ENCODE assay signal across 27 cellular contexts in genomic region chr7:46264646-46265045, GRCh38.
"Had no signal": no experiment of that assay in that cellular context is flagged by ENCODE, and none has a peak within 500 bp of the region (broad histone marks: within the 10 kb centered on the region; RNA-seq: fewer than 3 reads in every experiment).

No MANE protein-coding gene starts in this region.

- H3K4me1 ChIP-seq: colonic mucosa, esophagus squamous epithelium, gastrocnemius medialis, heart right ventricle, left lung, lower lobe of right lung had no signal

- H3K4me1 Mint-ChIP-seq: endodermal cell had no signal

- H3K36me3 ChIP-seq: colonic mucosa, esophagus squamous epithelium, gastrocnemius medialis, heart right ventricle, left lung, lower lobe of right lung had no signal

- H3K4me3 ChIP-seq: colonic mucosa, esophagus squamous epithelium, gastrocnemius medialis, heart right ventricle, left lung, lower lobe of right lung, mucosa of descending colon had no signal

- H3K27me3 Mint-ChIP-seq: dendritic cell treated with granulocyte-macrophage colony-stimulating factor and Interleukin-4, amounts not matched to agents 40 ng/mL and 50 ng/mL, for 4 days; effector memory CD8-positive, alpha-beta T cell had no signal

- DNase-seq: colonic mucosa; cortex of kidney; effector CD8-positive, alpha-beta T cell; effector memory CD8-positive, alpha-beta T cell; endodermal cell; erythroblast; esophagus squamous epithelium; foreskin fibroblast; foreskin melanocyte; gastrocnemius medialis; glutamatergic neuron; head of caudate nucleus; heart right ventricle; hippocampal formation; left cardiac atrium; left lung; left ventricle myocardium superior; lower lobe of right lung; mesenchymal stem cell; mucosa of descending colon had no signal

- H3K9me3 ChIP-seq: colonic mucosa, gastrocnemius medialis had no signal

- FAIRE-seq: endometrium, islet of Langerhans, keratinocyte had no signal

- H3K4me3 Mint-ChIP-seq: dendritic cell treated with granulocyte-macrophage colony-stimulating factor and Interleukin-4, amounts not matched to agents 40 ng/mL and 50 ng/mL, for 4 days; effector memory CD8-positive, alpha-beta T cell; endodermal cell; mesothelial cell of epicardium had no signal

- H3K27ac Mint-ChIP-seq: dendritic cell treated with granulocyte-macrophage colony-stimulating factor and Interleukin-4, amounts not matched to agents 40 ng/mL and 50 ng/mL, for 4 days; effector memory CD8-positive, alpha-beta T cell; endodermal cell; mesothelial cell of epicardium had no signal

- ATAC-seq: effector memory CD8-positive, alpha-beta T cell; esophagus mucosa; gastrocnemius medialis; heart right ventricle; left cardiac atrium; left lung; left ventricle myocardium superior; lower lobe of right lung; mucosa of descending colon had no signal

- H3K27me3 ChIP-seq: colonic mucosa, esophagus squamous epithelium, gastrocnemius medialis, heart right ventricle, left lung had no signal

- H3K27ac ChIP-seq: colonic mucosa, epithelial cell of prostate, esophagus squamous epithelium, gastrocnemius medialis, heart right ventricle, left lung, lower lobe of right lung had no signal
